In genomic region chr10:16944961-16945360, GRCh38 we compare ENCODE assay signal across 18 cellular contexts.
DNase-seq lines count a peak whose midpoint lies in the region; ATAC-seq, FAIRE-seq and TF ChIP-seq lines count a peak whose summit lies in the region.
"Had no signal": no experiment of that assay in that cellular context is flagged by ENCODE, and none has a peak within 500 bp of the region (broad histone marks: within the 10 kb centered on the region; RNA-seq: fewer than 3 reads in every experiment).

No MANE protein-coding gene starts in this region.

- POLR2A ChIA-PET in SK-N-SH (lab: Yijun Ruan, JAX): interaction anchor here (0.6 kb wide), 1 partner anchor 18 kb away, joined by 3 read pairs; no protein-coding TSS in a partner anchor

- CTCF ChIA-PET in SK-N-SH (lab: Yijun Ruan, JAX): interaction anchor here (0.8 to 1.0 kb wide), 3 partner anchors 13 to 92 kb away, joined by 3 to 4 read pairs (median 3); no protein-coding TSS in a partner anchor

- H3K9ac ChIP-seq in SK-N-SH (peak overlapping the region; percentile 63; the same call in 1 of the 2 replicates), neural progenitor cell (no peak overlapping the region)
- H3K9ac ChIP-seq: BLaER1 treated with 17β-estradiol and CSF1 and Interleukin-3, amounts not matched to agents 10 nM and 100 nM had no signal

- no peaks in the 10 kb centered on the region for H4K20me1 ChIP-seq in SK-N-SH (ENCODE audit: insufficient read depth)
- H4K20me1 ChIP-seq in neural progenitor cell (ENCODE audit: low read depth): no peaks in the 10 kb centered on the region
- H4K20me1 ChIP-seq: BLaER1 treated with 17β-estradiol and CSF1 and Interleukin-3, amounts not matched to agents 10 nM and 100 nM had no signal

- TF ChIP-seq RAD21 in SK-N-SH (IDR thresholded peaks at IDR 0.05; ENCODE audit: low read length): no peak

- H3F3A ChIP-seq in SK-N-SH (replicated peaks; ENCODE audit: insufficient read depth): peaks cover 25% of the 10 kb centered on the region
- H3F3A ChIP-seq in neural progenitor cell (ENCODE audit: low read depth): no peaks in the 10 kb centered on the region

- H3K4me1 ChIP-seq in SK-N-SH (ENCODE audit: control insufficient read depth in 1 of 2, insufficient read depth in 2 of 2, low read depth in 1 of 2, low read length in 1 of 2): peaks cover 11 to 28% of the 10 kb centered on the region in 2 experiments
- peaks cover 25% of the 10 kb centered on the region for H3K4me1 ChIP-seq in mesodermal cell (ENCODE audit: control insufficient read depth, insufficient read depth, low read length, poor library complexity, severe bottlenecking)
- peaks cover 0 to 7% (median 0%) of the 10 kb centered on the region in 4 donors for H3K4me1 ChIP-seq in transverse colon
- H3K4me1 ChIP-seq in neural progenitor cell: no peaks in the 10 kb centered on the region

- peaks cover 42% of the 10 kb centered on the region for H3K4me1 Mint-ChIP-seq in neural progenitor cell
- H3K4me1 Mint-ChIP-seq: activated T-helper 17 cell treated with anti-CD3 and anti-CD28 coated beads, Interleukin-2, amount 50 U/mL, for 72 hours had no signal

- H3K9me3 ChIP-seq in SK-N-SH (no peaks in the 10 kb centered on the region), mesodermal cell (ENCODE audit: control insufficient read depth, low read length) (no peaks in the 10 kb centered on the region), transverse colon (no peaks in the 10 kb centered on the region), neural progenitor cell (ENCODE audit: low read depth) (no peaks in the 10 kb centered on the region)
- H3K9me3 ChIP-seq: right atrium auricular region had no signal

- TF ChIP-seq CTCF in SK-N-SH (IDR thresholded peaks at IDR 0.05) (no peak), coronary artery (IDR thresholded peaks at IDR 0.05) (no peak), transverse colon (IDR thresholded peaks at IDR 0.05) (no peak), neural progenitor cell (IDR thresholded peaks at IDR 0.05) (no peak)

- H3K27ac ChIP-seq in SK-N-SH (ENCODE audit: low read depth in 2 of 2, low read length in 1 of 2): peak overlapping the region; percentile 94
- H3K27ac ChIP-seq in coronary artery: peak overlapping the region; percentile 41 to 78
- H3K27ac ChIP-seq in mesodermal cell (ENCODE audit: low read depth, low read length, severe bottlenecking): peak overlapping the region; percentile 57
- H3K27ac ChIP-seq in transverse colon: peak overlapping the region; percentile 6 to 36 (median 19)
- H3K27ac ChIP-seq in neural progenitor cell: no peak overlapping the region
- H3K27ac ChIP-seq: 22Rv1 had no signal

- H3K4me2 ChIP-seq in SK-N-SH (peak overlapping the region; percentile 50; the same call in 1 of the 2 replicates), neural progenitor cell (no peak overlapping the region)

- H3K79me2 ChIP-seq in SK-N-SH (ENCODE audit: insufficient read depth): no peaks in the 10 kb centered on the region
- H3K79me2 ChIP-seq in neural progenitor cell (ENCODE audit: low read depth): no peaks in the 10 kb centered on the region

- peak overlapping the region; percentile 80; the same call in 1 of the 2 replicates for H2AFZ ChIP-seq in SK-N-SH (ENCODE audit: low read depth)
- H2AFZ ChIP-seq in neural progenitor cell (replicated peaks): no peak overlapping the region

- no peaks in the 10 kb centered on the region for H3K9me2 ChIP-seq in SK-N-SH

- ATAC-seq in SK-N-SH treated with all-trans-retinoic acid at 6 μM for 48 hours: no peak
- ATAC-seq: activated naive CD8-positive, alpha-beta T cell treated with anti-CD3 and anti-CD28 coated beads, Interleukin-2, amount 50 U/mL, for 24 hours; activated T-helper 17 cell treated with anti-CD3 and anti-CD28 coated beads, Interleukin-2, amount 50 U/mL, for 72 hours; PC-3; stimulated activated naive CD8-positive, alpha-beta T cell treated with anti-CD3 and anti-CD28 coated beads, Interleukin-15, amount 100 ng/mL, for 72 hours had no signal

- no peak overlapping the region for H3K27ac Mint-ChIP-seq in neural progenitor cell
- H3K27ac Mint-ChIP-seq: activated naive CD8-positive, alpha-beta T cell treated with anti-CD3 and anti-CD28 coated beads, Interleukin-2, amount 50 U/mL, for 24 hours; activated T-helper 17 cell treated with anti-CD3 and anti-CD28 coated beads, Interleukin-2, amount 50 U/mL, for 72 hours; stimulated activated naive CD8-positive, alpha-beta T cell treated with anti-CD3 and anti-CD28 coated beads, Interleukin-15, amount 100 ng/mL, for 72 hours had no signal

- H3K36me3 ChIP-seq in SK-N-SH (replicated peaks in 1 of 2; ENCODE audit: control insufficient read depth in 1 of 2, insufficient read depth in 2 of 2, low read length in 1 of 2) (no peaks in the 10 kb centered on the region), mesodermal cell (ENCODE audit: control insufficient read depth, insufficient read depth, low read length) (no peaks in the 10 kb centered on the region), transverse colon (no peaks in the 10 kb centered on the region), neural progenitor cell (no peaks in the 10 kb centered on the region)
- H3K36me3 ChIP-seq: BLaER1 treated with 17β-estradiol and CSF1 and Interleukin-3, amounts not matched to agents 10 nM and 100 nM; right atrium auricular region had no signal

- intact Hi-C loops in transverse colon (cut with DNase I; ENCODE audit: low total_unique reads): no loop called here

- 96% methylated on average over 1 of the region's 1 CpG for WGBS in SK-N-SH (ENCODE audit: low lambda C conversion rate)
- WGBS in mesodermal cell (ENCODE audit: insufficient coverage in 2 of 2), 2 experiments: no CpG with 5 or more reads among the region's 1 CpG
- 92 to 100% methylated on average over 1 of the region's 1 CpG for WGBS in transverse colon (ENCODE audit: low coverage in 1 of 2), 2 donors

- H3K27me3 ChIP-seq in SK-N-SH (ENCODE audit: insufficient read depth) (no peaks in the 10 kb centered on the region), transverse colon (no peaks in the 10 kb centered on the region), neural progenitor cell (no peaks in the 10 kb centered on the region)
- H3K27me3 ChIP-seq: BLaER1 treated with 17β-estradiol and CSF1 and Interleukin-3, amounts not matched to agents 10 nM and 100 nM; right atrium auricular region had no signal

- in situ Hi-C loops in transverse colon (cut with MboI; ENCODE audit: low pct_ligation_motif_present in 1 of 4, low pct_unique_long_range_greater_than_20kb in 1 of 4, low sequenced_read_pairs in 3 of 4): no loop called here

- peaks cover 3% of the 10 kb centered on the region for H3K36me3 Mint-ChIP-seq in neural progenitor cell

- FAIRE-seq in GM12892 (lab: Jason Lieb, UNC): no peak
- FAIRE-seq: GM12891 had no signal

- TF ChIP-seq EP300 in SK-N-SH (IDR thresholded peaks at IDR 0.05; ENCODE audit: borderline replicate concordance in 1 of 2, low read depth in 1 of 2, low read length in 1 of 2) (no peak), transverse colon (IDR thresholded peaks at IDR 0.05; ENCODE audit: low read depth) (no peak)

- no peaks in the 10 kb centered on the region for H3K27me3 Mint-ChIP-seq in neural progenitor cell (ENCODE audit: insufficient read depth, low read depth)
- H3K27me3 Mint-ChIP-seq: activated naive CD8-positive, alpha-beta T cell treated with anti-CD3 and anti-CD28 coated beads, Interleukin-2, amount 50 U/mL, for 24 hours; activated T-helper 17 cell treated with anti-CD3 and anti-CD28 coated beads, Interleukin-2, amount 50 U/mL, for 72 hours; stimulated activated naive CD8-positive, alpha-beta T cell treated with anti-CD3 and anti-CD28 coated beads, Interleukin-15, amount 100 ng/mL, for 72 hours had no signal

- H3K4me3 ChIP-seq in SK-N-SH (ENCODE audit: low read depth in 2 of 2, low read length in 1 of 2) (no peak overlapping the region), coronary artery (no peak overlapping the region), mesodermal cell (ENCODE audit: extremely low read depth, insufficient read depth, low read length, poor library complexity, severe bottlenecking) (no peak overlapping the region), transverse colon (no peak overlapping the region), neural progenitor cell (no peak overlapping the region)
- H3K4me3 ChIP-seq: BLaER1 treated with 17β-estradiol and CSF1 and Interleukin-3, amounts not matched to agents 10 nM and 100 nM; right atrium auricular region had no signal

- H3K4me3 Mint-ChIP-seq in neural progenitor cell: no peak overlapping the region
- H3K4me3 Mint-ChIP-seq: activated naive CD8-positive, alpha-beta T cell treated with anti-CD3 and anti-CD28 coated beads, Interleukin-2, amount 50 U/mL, for 24 hours; activated T-helper 17 cell treated with anti-CD3 and anti-CD28 coated beads, Interleukin-2, amount 50 U/mL, for 72 hours; stimulated activated naive CD8-positive, alpha-beta T cell treated with anti-CD3 and anti-CD28 coated beads, Interleukin-15, amount 100 ng/mL, for 72 hours had no signal

- peaks cover 2% of the 10 kb centered on the region for H3K9me3 Mint-ChIP-seq in neural progenitor cell
- H3K9me3 Mint-ChIP-seq: activated naive CD8-positive, alpha-beta T cell treated with anti-CD3 and anti-CD28 coated beads, Interleukin-2, amount 50 U/mL, for 24 hours; stimulated activated naive CD8-positive, alpha-beta T cell treated with anti-CD3 and anti-CD28 coated beads, Interleukin-15, amount 100 ng/mL, for 72 hours had no signal

- no peak for TF ChIP-seq POLR2A in transverse colon (IDR thresholded peaks at IDR 0.05)
- no peak for TF ChIP-seq POLR2A in GM12892 (IDR thresholded peaks at IDR 0.05; ENCODE audit: low read depth, low read length)

- DNase-seq in SK-N-SH (no peak), coronary artery (ENCODE audit: low spot score) (no peak), transverse colon (no peak), GM12892 (ENCODE audit: insufficient read length) (no peak), DMS153 treated with DMSO at 0.1 percent for 48 hours (lab: John Stamatoyannopoulos, UW; ENCODE audit: unreplicated experiment) (no peak), neural progenitor cell (ENCODE audit: low spot score) (no peak)
- DNase-seq: activated naive CD8-positive, alpha-beta T cell treated with anti-CD3 and anti-CD28 coated beads, Interleukin-2, amount 50 U/mL, for 24 hours; NCI-H146; NCI-H774; PC-3; stimulated activated naive CD8-positive, alpha-beta T cell treated with anti-CD3 and anti-CD28 coated beads, Interleukin-15, amount 100 ng/mL, for 72 hours had no signal

TF ChIP-seq in SK-N-SH, 30 proteins besides CTCF, POLR2A, EP300 and RAD21 (continues in another document):
- TF ChIP-seq MEF2A (IDR thresholded peaks at IDR 0.05; ENCODE audit: borderline replicate concordance, low read depth) (no peak), FOXM1 (IDR thresholded peaks at IDR 0.05; ENCODE audit: low read depth) (no peak)
